In genomic region chr3:32510075-32510724, GRCh38 we compare ENCODE assay signal across 1 cellular context.
A peak's percentile ranks its signal among the peaks of the same experiment; 100 is the strongest.
TF ChIP-seq lines count a peak whose summit lies in the region.

No MANE protein-coding gene starts in this region.

TF ChIP-seq in K562, 482 proteins besides CTCF, POLR2A, EP300 and RAD21 (continued from another document and continues in another):
- TF ChIP-seq, protein P1, sequence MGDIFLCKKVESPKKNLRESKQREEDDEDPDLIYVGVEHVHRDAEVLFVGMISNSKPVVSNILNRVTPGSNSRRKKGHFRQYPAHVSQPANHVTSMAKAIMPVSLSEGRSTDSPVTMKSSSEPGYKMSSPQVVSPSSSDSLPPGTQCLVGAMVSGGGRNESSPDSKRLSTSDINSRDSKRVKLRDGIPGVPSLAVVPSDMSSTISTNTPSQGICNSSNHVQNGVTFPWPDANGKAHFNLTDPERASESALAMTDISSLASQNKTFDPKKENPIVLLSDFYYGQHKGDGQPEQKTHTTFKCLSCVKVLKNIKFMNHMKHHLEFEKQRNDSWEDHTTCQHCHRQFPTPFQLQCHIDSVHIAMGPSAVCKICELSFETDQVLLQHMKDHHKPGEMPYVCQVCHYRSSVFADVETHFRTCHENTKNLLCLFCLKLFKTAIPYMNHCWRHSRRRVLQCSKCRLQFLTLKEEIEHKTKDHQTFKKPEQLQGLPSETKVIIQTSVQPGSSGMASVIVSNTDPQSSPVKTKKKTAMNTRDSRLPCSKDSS (IDR thresholded peaks at IDR 0.05; ENCODE audit: low read depth, partially characterized antibody), result no peak
- TF ChIP-seq NR3C1 (CRISPR knock-in tag; IDR thresholded peaks at IDR 0.05) (no peak), CBX5 (IDR thresholded peaks at IDR 0.05; ENCODE audit: borderline replicate concordance, low read depth) (no peak), TBL1XR1 (IDR thresholded peaks at IDR 0.05; ENCODE audit: low read length in 2 of 2) (peak in 1 of 2 experiments; percentile 31; a peak in 1 of 4 replicates), TOE1 (IDR thresholded peaks at IDR 0.05; ENCODE audit: borderline replicate concordance) (no peak), TOE1 (CRISPR knock-in tag; IDR thresholded peaks at IDR 0.05; ENCODE audit: borderline replicate concordance, low read depth) (no peak), HNRNPUL1 (IDR thresholded peaks at IDR 0.05; ENCODE audit: low read length) (no peak), TAF15 (IDR thresholded peaks at IDR 0.05; ENCODE audit: low read depth, low read length) (no peak), NBN (IDR thresholded peaks at IDR 0.05; ENCODE audit: low read depth) (no peak), MAFF (IDR thresholded peaks at IDR 0.05; ENCODE audit: low read length) (0 out of 2 replicates have a peak, but pooled peaks have one; percentile 24), KDM1A (IDR thresholded peaks at IDR 0.05) (no peak), OTX1 (CRISPR knock-in tag; IDR thresholded peaks at IDR 0.05) (no peak), EWSR1 (IDR thresholded peaks at IDR 0.05; ENCODE audit: borderline replicate concordance, low read depth, partially characterized antibody) (no peak), SMAD3 (CRISPR knock-in tag; conservative IDR thresholded peaks at IDR 0.05) (no peak), ZNF324 (CRISPR knock-in tag; IDR thresholded peaks at IDR 0.05) (no peak), FOXM1 (IDR thresholded peaks at IDR 0.05; ENCODE audit: low read depth) (no peak), FOXM1 (CRISPR knock-in tag; IDR thresholded peaks at IDR 0.05; ENCODE audit: low read depth) (no peak), BRF1 (IDR thresholded peaks at IDR 0.05; ENCODE audit: borderline replicate concordance, extremely low read depth, insufficient read length) (no peak), EZH2 (IDR thresholded peaks at IDR 0.05; ENCODE audit: borderline replicate concordance, low read depth, low read length) (no peak), ZNF274 (IDR thresholded peaks at IDR 0.05; ENCODE audit: borderline replicate concordance, low read depth, low read length) (no peak), ZEB2 (IDR thresholded peaks at IDR 0.05) (0 out of 2 replicates have a peak, but pooled peaks have one; percentile 18), ATF1 (CRISPR knock-in tag; IDR thresholded peaks at IDR 0.05) (no peak), ATF1 (tag; IDR thresholded peaks at IDR 0.05) (0 out of 2 replicates have a peak, but pooled peaks have one; percentile 29), PURB (CRISPR knock-in tag; IDR thresholded peaks at IDR 0.05; ENCODE audit: low read depth) (no peak), JUN (IDR thresholded peaks at IDR 0.05; ENCODE audit: borderline replicate concordance, low read depth, low read length) (no peak), JUN (CRISPR knock-in tag; IDR thresholded peaks at IDR 0.05; ENCODE audit: borderline replicate concordance) (no peak), SRSF1 (IDR thresholded peaks at IDR 0.05; ENCODE audit: low read depth, low read length) (no peak)
- TF ChIP-seq, protein P2, sequence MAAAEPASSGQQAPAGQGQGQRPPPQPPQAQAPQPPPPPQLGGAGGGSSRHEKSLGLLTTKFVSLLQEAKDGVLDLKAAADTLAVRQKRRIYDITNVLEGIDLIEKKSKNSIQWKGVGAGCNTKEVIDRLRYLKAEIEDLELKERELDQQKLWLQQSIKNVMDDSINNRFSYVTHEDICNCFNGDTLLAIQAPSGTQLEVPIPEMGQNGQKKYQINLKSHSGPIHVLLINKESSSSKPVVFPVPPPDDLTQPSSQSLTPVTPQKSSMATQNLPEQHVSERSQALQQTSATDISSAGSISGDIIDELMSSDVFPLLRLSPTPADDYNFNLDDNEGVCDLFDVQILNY (CRISPR knock-in tag; IDR thresholded peaks at IDR 0.05), result no peak
- TF ChIP-seq, protein P3, sequence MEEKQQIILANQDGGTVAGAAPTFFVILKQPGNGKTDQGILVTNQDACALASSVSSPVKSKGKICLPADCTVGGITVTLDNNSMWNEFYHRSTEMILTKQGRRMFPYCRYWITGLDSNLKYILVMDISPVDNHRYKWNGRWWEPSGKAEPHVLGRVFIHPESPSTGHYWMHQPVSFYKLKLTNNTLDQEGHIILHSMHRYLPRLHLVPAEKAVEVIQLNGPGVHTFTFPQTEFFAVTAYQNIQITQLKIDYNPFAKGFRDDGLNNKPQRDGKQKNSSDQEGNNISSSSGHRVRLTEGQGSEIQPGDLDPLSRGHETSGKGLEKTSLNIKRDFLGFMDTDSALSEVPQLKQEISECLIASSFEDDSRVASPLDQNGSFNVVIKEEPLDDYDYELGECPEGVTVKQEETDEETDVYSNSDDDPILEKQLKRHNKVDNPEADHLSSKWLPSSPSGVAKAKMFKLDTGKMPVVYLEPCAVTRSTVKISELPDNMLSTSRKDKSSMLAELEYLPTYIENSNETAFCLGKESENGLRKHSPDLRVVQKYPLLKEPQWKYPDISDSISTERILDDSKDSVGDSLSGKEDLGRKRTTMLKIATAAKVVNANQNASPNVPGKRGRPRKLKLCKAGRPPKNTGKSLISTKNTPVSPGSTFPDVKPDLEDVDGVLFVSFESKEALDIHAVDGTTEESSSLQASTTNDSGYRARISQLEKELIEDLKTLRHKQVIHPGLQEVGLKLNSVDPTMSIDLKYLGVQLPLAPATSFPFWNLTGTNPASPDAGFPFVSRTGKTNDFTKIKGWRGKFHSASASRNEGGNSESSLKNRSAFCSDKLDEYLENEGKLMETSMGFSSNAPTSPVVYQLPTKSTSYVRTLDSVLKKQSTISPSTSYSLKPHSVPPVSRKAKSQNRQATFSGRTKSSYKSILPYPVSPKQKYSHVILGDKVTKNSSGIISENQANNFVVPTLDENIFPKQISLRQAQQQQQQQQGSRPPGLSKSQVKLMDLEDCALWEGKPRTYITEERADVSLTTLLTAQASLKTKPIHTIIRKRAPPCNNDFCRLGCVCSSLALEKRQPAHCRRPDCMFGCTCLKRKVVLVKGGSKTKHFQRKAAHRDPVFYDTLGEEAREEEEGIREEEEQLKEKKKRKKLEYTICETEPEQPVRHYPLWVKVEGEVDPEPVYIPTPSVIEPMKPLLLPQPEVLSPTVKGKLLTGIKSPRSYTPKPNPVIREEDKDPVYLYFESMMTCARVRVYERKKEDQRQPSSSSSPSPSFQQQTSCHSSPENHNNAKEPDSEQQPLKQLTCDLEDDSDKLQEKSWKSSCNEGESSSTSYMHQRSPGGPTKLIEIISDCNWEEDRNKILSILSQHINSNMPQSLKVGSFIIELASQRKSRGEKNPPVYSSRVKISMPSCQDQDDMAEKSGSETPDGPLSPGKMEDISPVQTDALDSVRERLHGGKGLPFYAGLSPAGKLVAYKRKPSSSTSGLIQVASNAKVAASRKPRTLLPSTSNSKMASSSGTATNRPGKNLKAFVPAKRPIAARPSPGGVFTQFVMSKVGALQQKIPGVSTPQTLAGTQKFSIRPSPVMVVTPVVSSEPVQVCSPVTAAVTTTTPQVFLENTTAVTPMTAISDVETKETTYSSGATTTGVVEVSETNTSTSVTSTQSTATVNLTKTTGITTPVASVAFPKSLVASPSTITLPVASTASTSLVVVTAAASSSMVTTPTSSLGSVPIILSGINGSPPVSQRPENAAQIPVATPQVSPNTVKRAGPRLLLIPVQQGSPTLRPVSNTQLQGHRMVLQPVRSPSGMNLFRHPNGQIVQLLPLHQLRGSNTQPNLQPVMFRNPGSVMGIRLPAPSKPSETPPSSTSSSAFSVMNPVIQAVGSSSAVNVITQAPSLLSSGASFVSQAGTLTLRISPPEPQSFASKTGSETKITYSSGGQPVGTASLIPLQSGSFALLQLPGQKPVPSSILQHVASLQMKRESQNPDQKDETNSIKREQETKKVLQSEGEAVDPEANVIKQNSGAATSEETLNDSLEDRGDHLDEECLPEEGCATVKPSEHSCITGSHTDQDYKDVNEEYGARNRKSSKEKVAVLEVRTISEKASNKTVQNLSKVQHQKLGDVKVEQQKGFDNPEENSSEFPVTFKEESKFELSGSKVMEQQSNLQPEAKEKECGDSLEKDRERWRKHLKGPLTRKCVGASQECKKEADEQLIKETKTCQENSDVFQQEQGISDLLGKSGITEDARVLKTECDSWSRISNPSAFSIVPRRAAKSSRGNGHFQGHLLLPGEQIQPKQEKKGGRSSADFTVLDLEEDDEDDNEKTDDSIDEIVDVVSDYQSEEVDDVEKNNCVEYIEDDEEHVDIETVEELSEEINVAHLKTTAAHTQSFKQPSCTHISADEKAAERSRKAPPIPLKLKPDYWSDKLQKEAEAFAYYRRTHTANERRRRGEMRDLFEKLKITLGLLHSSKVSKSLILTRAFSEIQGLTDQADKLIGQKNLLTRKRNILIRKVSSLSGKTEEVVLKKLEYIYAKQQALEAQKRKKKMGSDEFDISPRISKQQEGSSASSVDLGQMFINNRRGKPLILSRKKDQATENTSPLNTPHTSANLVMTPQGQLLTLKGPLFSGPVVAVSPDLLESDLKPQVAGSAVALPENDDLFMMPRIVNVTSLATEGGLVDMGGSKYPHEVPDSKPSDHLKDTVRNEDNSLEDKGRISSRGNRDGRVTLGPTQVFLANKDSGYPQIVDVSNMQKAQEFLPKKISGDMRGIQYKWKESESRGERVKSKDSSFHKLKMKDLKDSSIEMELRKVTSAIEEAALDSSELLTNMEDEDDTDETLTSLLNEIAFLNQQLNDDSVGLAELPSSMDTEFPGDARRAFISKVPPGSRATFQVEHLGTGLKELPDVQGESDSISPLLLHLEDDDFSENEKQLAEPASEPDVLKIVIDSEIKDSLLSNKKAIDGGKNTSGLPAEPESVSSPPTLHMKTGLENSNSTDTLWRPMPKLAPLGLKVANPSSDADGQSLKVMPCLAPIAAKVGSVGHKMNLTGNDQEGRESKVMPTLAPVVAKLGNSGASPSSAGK (IDR thresholded peaks at IDR 0.05), result no peak
- TF ChIP-seq, protein P4, sequence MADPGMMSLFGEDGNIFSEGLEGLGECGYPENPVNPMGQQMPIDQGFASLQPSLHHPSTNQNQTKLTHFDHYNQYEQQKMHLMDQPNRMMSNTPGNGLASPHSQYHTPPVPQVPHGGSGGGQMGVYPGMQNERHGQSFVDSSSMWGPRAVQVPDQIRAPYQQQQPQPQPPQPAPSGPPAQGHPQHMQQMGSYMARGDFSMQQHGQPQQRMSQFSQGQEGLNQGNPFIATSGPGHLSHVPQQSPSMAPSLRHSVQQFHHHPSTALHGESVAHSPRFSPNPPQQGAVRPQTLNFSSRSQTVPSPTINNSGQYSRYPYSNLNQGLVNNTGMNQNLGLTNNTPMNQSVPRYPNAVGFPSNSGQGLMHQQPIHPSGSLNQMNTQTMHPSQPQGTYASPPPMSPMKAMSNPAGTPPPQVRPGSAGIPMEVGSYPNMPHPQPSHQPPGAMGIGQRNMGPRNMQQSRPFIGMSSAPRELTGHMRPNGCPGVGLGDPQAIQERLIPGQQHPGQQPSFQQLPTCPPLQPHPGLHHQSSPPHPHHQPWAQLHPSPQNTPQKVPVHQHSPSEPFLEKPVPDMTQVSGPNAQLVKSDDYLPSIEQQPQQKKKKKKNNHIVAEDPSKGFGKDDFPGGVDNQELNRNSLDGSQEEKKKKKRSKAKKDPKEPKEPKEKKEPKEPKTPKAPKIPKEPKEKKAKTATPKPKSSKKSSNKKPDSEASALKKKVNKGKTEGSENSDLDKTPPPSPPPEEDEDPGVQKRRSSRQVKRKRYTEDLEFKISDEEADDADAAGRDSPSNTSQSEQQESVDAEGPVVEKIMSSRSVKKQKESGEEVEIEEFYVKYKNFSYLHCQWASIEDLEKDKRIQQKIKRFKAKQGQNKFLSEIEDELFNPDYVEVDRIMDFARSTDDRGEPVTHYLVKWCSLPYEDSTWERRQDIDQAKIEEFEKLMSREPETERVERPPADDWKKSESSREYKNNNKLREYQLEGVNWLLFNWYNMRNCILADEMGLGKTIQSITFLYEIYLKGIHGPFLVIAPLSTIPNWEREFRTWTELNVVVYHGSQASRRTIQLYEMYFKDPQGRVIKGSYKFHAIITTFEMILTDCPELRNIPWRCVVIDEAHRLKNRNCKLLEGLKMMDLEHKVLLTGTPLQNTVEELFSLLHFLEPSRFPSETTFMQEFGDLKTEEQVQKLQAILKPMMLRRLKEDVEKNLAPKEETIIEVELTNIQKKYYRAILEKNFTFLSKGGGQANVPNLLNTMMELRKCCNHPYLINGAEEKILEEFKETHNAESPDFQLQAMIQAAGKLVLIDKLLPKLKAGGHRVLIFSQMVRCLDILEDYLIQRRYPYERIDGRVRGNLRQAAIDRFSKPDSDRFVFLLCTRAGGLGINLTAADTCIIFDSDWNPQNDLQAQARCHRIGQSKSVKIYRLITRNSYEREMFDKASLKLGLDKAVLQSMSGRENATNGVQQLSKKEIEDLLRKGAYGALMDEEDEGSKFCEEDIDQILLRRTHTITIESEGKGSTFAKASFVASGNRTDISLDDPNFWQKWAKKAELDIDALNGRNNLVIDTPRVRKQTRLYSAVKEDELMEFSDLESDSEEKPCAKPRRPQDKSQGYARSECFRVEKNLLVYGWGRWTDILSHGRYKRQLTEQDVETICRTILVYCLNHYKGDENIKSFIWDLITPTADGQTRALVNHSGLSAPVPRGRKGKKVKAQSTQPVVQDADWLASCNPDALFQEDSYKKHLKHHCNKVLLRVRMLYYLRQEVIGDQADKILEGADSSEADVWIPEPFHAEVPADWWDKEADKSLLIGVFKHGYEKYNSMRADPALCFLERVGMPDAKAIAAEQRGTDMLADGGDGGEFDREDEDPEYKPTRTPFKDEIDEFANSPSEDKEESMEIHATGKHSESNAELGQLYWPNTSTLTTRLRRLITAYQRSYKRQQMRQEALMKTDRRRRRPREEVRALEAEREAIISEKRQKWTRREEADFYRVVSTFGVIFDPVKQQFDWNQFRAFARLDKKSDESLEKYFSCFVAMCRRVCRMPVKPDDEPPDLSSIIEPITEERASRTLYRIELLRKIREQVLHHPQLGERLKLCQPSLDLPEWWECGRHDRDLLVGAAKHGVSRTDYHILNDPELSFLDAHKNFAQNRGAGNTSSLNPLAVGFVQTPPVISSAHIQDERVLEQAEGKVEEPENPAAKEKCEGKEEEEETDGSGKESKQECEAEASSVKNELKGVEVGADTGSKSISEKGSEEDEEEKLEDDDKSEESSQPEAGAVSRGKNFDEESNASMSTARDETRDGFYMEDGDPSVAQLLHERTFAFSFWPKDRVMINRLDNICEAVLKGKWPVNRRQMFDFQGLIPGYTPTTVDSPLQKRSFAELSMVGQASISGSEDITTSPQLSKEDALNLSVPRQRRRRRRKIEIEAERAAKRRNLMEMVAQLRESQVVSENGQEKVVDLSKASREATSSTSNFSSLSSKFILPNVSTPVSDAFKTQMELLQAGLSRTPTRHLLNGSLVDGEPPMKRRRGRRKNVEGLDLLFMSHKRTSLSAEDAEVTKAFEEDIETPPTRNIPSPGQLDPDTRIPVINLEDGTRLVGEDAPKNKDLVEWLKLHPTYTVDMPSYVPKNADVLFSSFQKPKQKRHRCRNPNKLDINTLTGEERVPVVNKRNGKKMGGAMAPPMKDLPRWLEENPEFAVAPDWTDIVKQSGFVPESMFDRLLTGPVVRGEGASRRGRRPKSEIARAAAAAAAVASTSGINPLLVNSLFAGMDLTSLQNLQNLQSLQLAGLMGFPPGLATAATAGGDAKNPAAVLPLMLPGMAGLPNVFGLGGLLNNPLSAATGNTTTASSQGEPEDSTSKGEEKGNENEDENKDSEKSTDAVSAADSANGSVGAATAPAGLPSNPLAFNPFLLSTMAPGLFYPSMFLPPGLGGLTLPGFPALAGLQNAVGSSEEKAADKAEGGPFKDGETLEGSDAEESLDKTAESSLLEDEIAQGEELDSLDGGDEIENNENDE (IDR thresholded peaks at IDR 0.05; ENCODE audit: low read depth, low read length), result no peak
- TF ChIP-seq, protein P5, sequence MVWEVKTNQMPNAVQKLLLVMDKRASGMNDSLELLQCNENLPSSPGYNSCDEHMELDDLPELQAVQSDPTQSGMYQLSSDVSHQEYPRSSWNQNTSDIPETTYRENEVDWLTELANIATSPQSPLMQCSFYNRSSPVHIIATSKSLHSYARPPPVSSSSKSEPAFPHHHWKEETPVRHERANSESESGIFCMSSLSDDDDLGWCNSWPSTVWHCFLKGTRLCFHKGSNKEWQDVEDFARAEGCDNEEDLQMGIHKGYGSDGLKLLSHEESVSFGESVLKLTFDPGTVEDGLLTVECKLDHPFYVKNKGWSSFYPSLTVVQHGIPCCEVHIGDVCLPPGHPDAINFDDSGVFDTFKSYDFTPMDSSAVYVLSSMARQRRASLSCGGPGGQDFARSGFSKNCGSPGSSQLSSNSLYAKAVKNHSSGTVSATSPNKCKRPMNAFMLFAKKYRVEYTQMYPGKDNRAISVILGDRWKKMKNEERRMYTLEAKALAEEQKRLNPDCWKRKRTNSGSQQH (CRISPR knock-in tag; IDR thresholded peaks at IDR 0.05), result no peak
